ENCODE assay signal across 17 cellular contexts in genomic region chr7:146486519-146486918, GRCh38.
"Had no signal": no experiment of that assay in that cellular context is flagged by ENCODE, and none has a peak within 500 bp of the region (broad histone marks: within the 10 kb centered on the region; RNA-seq: fewer than 3 reads in every experiment).

No MANE protein-coding gene starts in this region.

- FAIRE-seq: frontal cortex, islet of Langerhans had no signal

- DNase-seq: activated CD4-positive, alpha-beta T cell treated with anti-CD3 and anti-CD28 coated beads, Interleukin-2, amount 50 U/mL, for 1 hour; activated CD8-positive, alpha-beta memory T cell treated with anti-CD3 and anti-CD28 coated beads, Interleukin-2, amount 10 ng/mL, durations not matched to agents 7 days and 5 days; activated CD8-positive, alpha-beta T cell treated with anti-CD3 and anti-CD28 coated beads, Interleukin-2, amount 10 ng/mL, durations not matched to agents 7 days and 5 days; activated naive CD8-positive, alpha-beta T cell treated with anti-CD3 and anti-CD28 coated beads, Interleukin-2, amount 50 U/mL, for 24 hours; activated T-cell treated with anti-CD3 and anti-CD28 coated beads, Interleukin-2, amount 50 U/mL, for 48 hours; effector memory CD4-positive, alpha-beta T cell; left lung; lower lobe of right lung; mesendoderm; retina; stimulated activated CD4-positive, alpha-beta T cell treated with anti-CD3 and anti-CD28 coated beads, Interleukin-12 subunit alpha, Interleukin-12 subunit beta, amount 100 ng/mL, for 4 hours; stimulated activated CD4-positive, alpha-beta T cell treated with anti-CD3 and anti-CD28 coated beads, Interleukin-4, amount 100 ng/mL, for 1 hour; T-helper 2 cell; thyroid gland; upper lobe of left lung had no signal
